In the genomic region with DNA sequence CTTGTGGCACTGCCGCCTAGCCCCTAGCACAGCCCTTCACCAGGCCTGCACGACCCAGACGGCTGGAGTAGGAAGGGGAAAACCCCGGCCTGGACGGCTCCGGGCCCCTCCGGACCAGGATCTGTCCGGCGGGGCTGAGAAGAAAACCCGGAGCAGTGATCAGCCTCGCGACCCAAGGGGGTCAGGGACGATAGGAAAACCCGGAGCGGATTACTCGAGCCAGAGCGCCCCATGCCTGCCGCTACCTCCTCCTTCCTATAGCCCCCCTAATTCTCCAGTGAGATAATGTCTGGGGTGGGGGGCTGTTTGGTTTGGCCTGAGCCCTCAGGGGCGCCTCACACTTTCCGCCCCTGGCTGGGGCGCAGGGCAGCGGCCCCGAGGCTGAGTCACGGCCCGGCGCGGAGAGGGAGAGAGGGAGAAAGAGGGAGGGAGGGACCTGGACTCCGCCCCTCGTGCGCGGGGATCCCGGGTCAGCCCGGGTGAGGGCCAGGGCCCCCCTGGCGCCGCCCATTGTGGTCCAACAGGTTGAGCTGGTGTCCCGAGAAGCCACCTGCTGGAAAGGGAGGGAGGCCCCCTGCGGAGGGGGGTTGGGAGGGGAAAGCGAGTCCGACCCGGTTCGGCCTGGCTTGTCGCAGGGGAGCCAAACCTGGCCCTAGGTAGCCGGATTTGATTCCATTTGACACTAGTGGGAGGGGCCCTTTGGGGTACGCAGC, we compare ENCODE assay signal across 8 cellular contexts. TPM values are rescaled to one million over a fixed set of nuclear protein-coding genes. Genes with fewer than 3 reads are reported as not detected.
DNase-seq lines count a peak whose midpoint lies in the region; ATAC-seq and TF ChIP-seq lines count a peak whose summit lies in the region.

No MANE protein-coding gene starts in this region.

- peak overlapping the region; percentile 88 for H4K8ac ChIP-seq in trophoblast cell (ENCODE audit: low read depth, low read length)

- DNase-seq in GM04504 (ENCODE audit: low read depth), result peak; percentile 55
- peak; percentile 63 for DNase-seq in NCI-H1436 (lab: John Stamatoyannopoulos, UW)
- DNase-seq in T-helper 1 cell, result peak; percentile 70 to 83 (median 77)
- DNase-seq in cardiac septum (ENCODE audit: low spot score), result peak; percentile 93
- peak; percentile 98 to 99 for DNase-seq in trophoblast cell
- peak; percentile 97 for DNase-seq in transverse colon

- TF ChIP-seq EP300 in transverse colon (IDR thresholded peaks at IDR 0.05; ENCODE audit: low read depth), result peak; percentile 93

- peak overlapping the region; percentile 91 for H2BK120ac ChIP-seq in trophoblast cell (ENCODE audit: insufficient read depth, low read length, poor library complexity)

- no peak overlapping the region for H2AK5ac ChIP-seq in trophoblast cell (ENCODE audit: low read length)

- H3K27ac ChIP-seq in adipose tissue (ENCODE audit: low read depth, low read length), result peak overlapping the region; percentile 74
- H3K27ac ChIP-seq in trophoblast cell (ENCODE audit: low read depth, low read length), result peak overlapping the region; percentile 96
- peak overlapping the region; percentile 96 to 100 (median 98) for H3K27ac ChIP-seq in transverse colon

- TF ChIP-seq POLR2A in transverse colon (IDR thresholded peaks at IDR 0.05), result peak; percentile 90

- H3K9ac ChIP-seq in trophoblast cell (ENCODE audit: low read length), result peak overlapping the region; percentile 67

- no peak overlapping the region for H3K23ac ChIP-seq in trophoblast cell (ENCODE audit: low read length)

- H2BK5ac ChIP-seq in trophoblast cell (ENCODE audit: low read depth, low read length, poor library complexity), result peak overlapping the region; percentile 98

- WGBS in adipose tissue, 3 donors, result 0 to 1% (median 0%) methylated on average over 41 to 44 of the region's 44 CpGs
- no CpG with 5 or more reads among the region's 44 CpGs for WGBS in trophoblast cell (ENCODE audit: extremely low coverage, insufficient coverage, insufficient read length)
- WGBS in transverse colon (ENCODE audit: low coverage in 1 of 2), 2 donors, result 1% methylated on average over 29 of the region's 44 CpGs; no CpG with 5 or more reads in 1 of the 2 donors

- H4K91ac ChIP-seq in trophoblast cell (ENCODE audit: low read depth, low read length), result peak overlapping the region; percentile 82

- no peak overlapping the region for H3K4ac ChIP-seq in trophoblast cell (ENCODE audit: low read depth, low read length)

- peak overlapping the region; percentile 94 for H4K12ac ChIP-seq in trophoblast cell (ENCODE audit: low read depth, low read length)

- H3K9me3 ChIP-seq in trophoblast cell (ENCODE audit: insufficient read depth, low read depth, low read length) (no peaks in the 10 kb centered on the region), transverse colon (no peaks in the 10 kb centered on the region)

- peak overlapping the region; percentile 72 for H3K14ac ChIP-seq in trophoblast cell (ENCODE audit: low read length)

- H3K4me3 ChIP-seq in trophoblast cell (ENCODE audit: low read depth, low read length) (peak overlapping the region; percentile 81), transverse colon (peak overlapping the region; percentile 66 to 90 (median 79))

- H3K4me2 ChIP-seq in trophoblast cell (ENCODE audit: low read length), result peak overlapping the region; percentile 98

- H3K79me2 ChIP-seq in trophoblast cell (ENCODE audit: control insufficient read depth, insufficient read depth, low read length, poor library complexity), result peaks cover 18% of the 10 kb centered on the region

- peak overlapping the region; percentile 68 for H2AFZ ChIP-seq in trophoblast cell (ENCODE audit: insufficient read depth, low read length, poor library complexity)

- H2BK12ac ChIP-seq in trophoblast cell (ENCODE audit: low read length), result peak overlapping the region; percentile 46

- H3K36me3 ChIP-seq in trophoblast cell (ENCODE audit: control insufficient read depth in 1 of 2, insufficient read depth in 2 of 2, low read length in 2 of 2), result no peaks in the 10 kb centered on the region
- no peaks in the 10 kb centered on the region for H3K36me3 ChIP-seq in transverse colon

- intact Hi-C loops in cardiac septum (cut with DNase I) (loop anchor here (2.0 kb wide), 3 partner anchors 16 to 442 kb away; a partner anchor contains a TSS), transverse colon (cut with DNase I; ENCODE audit: low total_unique reads) (loop anchor here (5.0 kb wide), 1 partner anchor 34 kb away; no protein-coding TSS in a partner anchor)

- peak in 2 of 5 experiments; percentile 37 to 43 for TF ChIP-seq CTCF in transverse colon (IDR thresholded peaks at IDR 0.05)

- peak; percentile 43 for ATAC-seq in HG02610 (IDR thresholded peaks at IDR 0.05; ENCODE audit: unreplicated experiment)

- H3K4me1 ChIP-seq in trophoblast cell (ENCODE audit: control insufficient read depth in 1 of 2, insufficient read depth in 2 of 2, low read length in 2 of 2) (peaks cover 14% of the 10 kb centered on the region in 2 experiments), transverse colon (peaks cover 28 to 38% (median 36%) of the 10 kb centered on the region in 4 donors)

- peak overlapping the region; percentile 89 for H3K18ac ChIP-seq in trophoblast cell (ENCODE audit: low read length)

- H3K27me3 ChIP-seq in trophoblast cell (ENCODE audit: insufficient read depth, low read length) (no peaks in the 10 kb centered on the region), transverse colon (no peaks in the 10 kb centered on the region)

- in situ Hi-C loops in transverse colon (cut with MboI; ENCODE audit: low pct_ligation_motif_present in 1 of 4, low pct_unique_long_range_greater_than_20kb in 1 of 4, low sequenced_read_pairs in 3 of 4), result no loop called here

- H3K79me1 ChIP-seq in trophoblast cell (ENCODE audit: low read length), result peaks cover 36% of the 10 kb centered on the region

RNA-seq across cellular contexts. Expression of a gene that starts 1.7 kb away (rescaled TPM):
- polyA plus RNA-seq in adipose tissue, result 10 to 100 TPM; 30.4 to 55.4 (median 35.7) TPM
- total RNA-seq in cardiac septum, result 41.9 TPM
- polyA plus RNA-seq in trophoblast cell (2013), result 39.8 and 42.9 TPM in 2 replicates
- total RNA-seq in transverse colon, result 100 to 1,000 TPM in 3 of 4 donors, 10 to 100 TPM in 1; 85.2 to 513 (median 272) TPM

RNA-seq across cellular contexts. Expression of a gene that starts 7.5 kb away (rescaled TPM):
- not detected for polyA plus RNA-seq in adipose tissue
- not detected for total RNA-seq in cardiac septum
- polyA plus RNA-seq in trophoblast cell (2013), result not detected in 2 replicates
- not detected for total RNA-seq in transverse colon

RNA-seq across cellular contexts. Expression of a gene that starts 17.7 kb away (rescaled TPM):
- polyA plus RNA-seq in adipose tissue, result 10 to 100 TPM; 15.3 to 37.9 (median 21.7) TPM
- 22.2 TPM for total RNA-seq in cardiac septum
- 27.3 and 32.2 TPM in 2 replicates for polyA plus RNA-seq in trophoblast cell (2013)
- 10 to 100 TPM; 32.7 to 42.4 (median 36.0) TPM for total RNA-seq in transverse colon

RNA-seq across cellular contexts. Expression of a gene that starts 26.4 kb away (rescaled TPM):
- polyA plus RNA-seq in adipose tissue, result 10 to 100 TPM; 23.6 to 88.9 (median 76.3) TPM
- total RNA-seq in cardiac septum, result 16.0 TPM
- polyA plus RNA-seq in trophoblast cell (2013), result 329 and 347 TPM in 2 replicates
- total RNA-seq in transverse colon, result 10 to 100 TPM in 3 of 4 donors, not detected in 1; 28.9 to 41.4 (median 35.2) TPM

RNA-seq across cellular contexts. Expression of a gene that starts 30.3 kb away (rescaled TPM):
- 100 to 1,000 TPM in 2 of 3 donors, 10 to 100 TPM in 1; 49.1 to 197 (median 110) TPM for polyA plus RNA-seq in adipose tissue
- total RNA-seq in cardiac septum (70.5 TPM), transverse colon (100 to 1,000 TPM in 2 of 4 donors, 10 to 100 TPM in 2; 71.1 to 149 (median 92.0) TPM)
- 145 and 150 TPM in 2 replicates for polyA plus RNA-seq in trophoblast cell (2013)

Comparison
In these comparisons a context has a peak if more than half of its experiments do, and no peak if none do; other contexts are left out.
1. Peak in every context shown above with its lines: DNase-seq, ATAC-seq, H3K4me3 ChIP-seq and H3K27ac ChIP-seq.